In the genomic region with DNA sequence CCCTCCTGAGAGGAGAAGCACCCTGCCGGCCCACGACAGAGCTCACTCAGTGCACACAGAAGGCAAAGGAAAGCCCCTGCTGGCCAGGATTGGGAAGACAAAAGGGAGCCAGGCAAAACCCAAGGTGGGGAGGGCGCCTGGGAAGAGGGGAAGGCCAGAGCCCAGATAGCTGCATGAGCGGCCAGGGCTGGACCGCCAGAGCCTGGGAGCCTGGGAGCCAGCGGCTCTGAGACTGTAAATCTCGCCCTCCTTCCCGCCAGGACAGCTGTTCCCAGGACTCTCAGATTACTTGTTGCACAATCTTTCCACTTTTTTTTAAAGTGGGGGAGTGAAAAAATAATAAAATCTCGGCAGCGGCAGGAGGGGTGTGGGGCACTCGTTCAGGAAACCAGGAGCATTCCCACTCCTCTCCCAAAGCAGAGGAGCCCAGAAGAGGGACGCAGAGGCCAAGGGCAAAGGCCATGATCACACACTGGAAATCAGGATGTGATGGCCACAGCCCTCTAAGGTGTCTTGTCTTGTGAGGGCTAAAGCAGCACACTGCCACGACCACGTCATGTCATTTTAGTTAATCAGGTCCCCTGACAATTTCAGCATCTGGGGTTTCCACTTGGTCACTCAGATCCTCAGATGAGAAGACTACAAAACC, we compare ENCODE assay signal across 8 cellular contexts. TPM values are rescaled to one million over a fixed set of nuclear protein-coding genes. Genes with fewer than 3 reads are reported as not detected.
DNase-seq lines count a peak whose midpoint lies in the region; ATAC-seq and TF ChIP-seq lines count a peak whose summit lies in the region.

No MANE protein-coding gene starts in this region.

- no peak for TF ChIP-seq POLR2A in gastroesophageal sphincter (IDR thresholded peaks at IDR 0.05)

- peak; percentile 96 for DNase-seq in GM03348 (ENCODE audit: low spot score)
- no peak for DNase-seq in GOT3 (lab: John Stamatoyannopoulos, UW)
- DNase-seq in NCI-H146 treated with DMSO at 0.1 percent for 48 hours (lab: John Stamatoyannopoulos, UW; ENCODE audit: unreplicated experiment) = no peak
- DNase-seq in stimulated activated CD8-positive, alpha-beta memory T cell treated with anti-CD3 and anti-CD28 coated beads, Interleukin-4, amount 100 ng/mL, for 48 hours = no peak

- 46 to 80% methylated on average over 1 to 3 of the region's 14 CpGs for WGBS in gastroesophageal sphincter (ENCODE audit: low coverage in 1 of 2), 2 donors

- H3K4me3 ChIP-seq in gastroesophageal sphincter (peak overlapping the region in 1 of 2 donors; percentile 30), rectal smooth muscle tissue (ENCODE audit: low read length) (no peak overlapping the region)

- peak overlapping the region; percentile 4 to 88 (median 85) for H3K27ac ChIP-seq in gastroesophageal sphincter
- H3K27ac ChIP-seq in rectal smooth muscle tissue (ENCODE audit: low read depth, low read length) = peak overlapping the region; percentile 65

- H3K36me3 ChIP-seq in gastroesophageal sphincter (peaks cover 0 to 63% of the 10 kb centered on the region in 2 donors), rectal smooth muscle tissue (ENCODE audit: control insufficient read depth, insufficient read depth, low read length) (peaks cover 42% of the 10 kb centered on the region)

- H3K9ac ChIP-seq in rectal smooth muscle tissue (ENCODE audit: low read length) = peak overlapping the region; percentile 12

- H3K27me3 ChIP-seq in gastroesophageal sphincter (no peaks in the 10 kb centered on the region), rectal smooth muscle tissue (ENCODE audit: control insufficient read depth, insufficient read depth, low read length) (no peaks in the 10 kb centered on the region)

- ATAC-seq in SK-N-SH treated with all-trans-retinoic acid at 6 μM for 48 hours (peak; percentile 75), gastroesophageal sphincter (peak; percentile 78), HG03469 (IDR thresholded peaks at IDR 0.05; ENCODE audit: unreplicated experiment) (no peak)

- no peaks in the 10 kb centered on the region for H3K9me3 ChIP-seq in gastroesophageal sphincter

- no peak for TF ChIP-seq EP300 in gastroesophageal sphincter (IDR thresholded peaks at IDR 0.05)

- H3K4me1 ChIP-seq in gastroesophageal sphincter = peaks cover 23 to 78% (median 68%) of the 10 kb centered on the region in 3 donors
- peaks cover 39% of the 10 kb centered on the region for H3K4me1 ChIP-seq in rectal smooth muscle tissue (ENCODE audit: control insufficient read depth, insufficient read depth, low read length)

- peak in 3 of 4 experiments; percentile 39 to 65 (median 63) for TF ChIP-seq CTCF in gastroesophageal sphincter (IDR thresholded peaks at IDR 0.05)

TF ChIP-seq in SK-N-SH treated with all-trans-retinoic acid at 6 μM for 48 hours, 23 proteins besides CTCF, POLR2A, EP300 and RAD21:
- TF ChIP-seq TOX (CRISPR knock-in tag; IDR thresholded peaks at IDR 0.05; ENCODE audit: borderline replicate concordance) (0 out of 2 replicates have a peak, but pooled peaks have one; percentile 30), ZC3H10 (CRISPR knock-in tag; IDR thresholded peaks at IDR 0.05) (no peak), ESRRG (CRISPR knock-in tag; IDR thresholded peaks at IDR 0.05) (no peak), GLIS3 (CRISPR knock-in tag; IDR thresholded peaks at IDR 0.05) (peak; percentile 38; the same call in 1 of the 2 replicates), ZNF8 (CRISPR knock-in tag; IDR thresholded peaks at IDR 0.05) (no peak), CSDC2 (CRISPR knock-in tag; IDR thresholded peaks at IDR 0.05) (0 out of 2 replicates have a peak, but pooled peaks have one; percentile 12), PATZ1 (CRISPR knock-in tag; IDR thresholded peaks at IDR 0.05; ENCODE audit: borderline replicate concordance) (peak; percentile 92; the same call in 1 of the 2 replicates)
- TF ChIP-seq, protein P1, sequence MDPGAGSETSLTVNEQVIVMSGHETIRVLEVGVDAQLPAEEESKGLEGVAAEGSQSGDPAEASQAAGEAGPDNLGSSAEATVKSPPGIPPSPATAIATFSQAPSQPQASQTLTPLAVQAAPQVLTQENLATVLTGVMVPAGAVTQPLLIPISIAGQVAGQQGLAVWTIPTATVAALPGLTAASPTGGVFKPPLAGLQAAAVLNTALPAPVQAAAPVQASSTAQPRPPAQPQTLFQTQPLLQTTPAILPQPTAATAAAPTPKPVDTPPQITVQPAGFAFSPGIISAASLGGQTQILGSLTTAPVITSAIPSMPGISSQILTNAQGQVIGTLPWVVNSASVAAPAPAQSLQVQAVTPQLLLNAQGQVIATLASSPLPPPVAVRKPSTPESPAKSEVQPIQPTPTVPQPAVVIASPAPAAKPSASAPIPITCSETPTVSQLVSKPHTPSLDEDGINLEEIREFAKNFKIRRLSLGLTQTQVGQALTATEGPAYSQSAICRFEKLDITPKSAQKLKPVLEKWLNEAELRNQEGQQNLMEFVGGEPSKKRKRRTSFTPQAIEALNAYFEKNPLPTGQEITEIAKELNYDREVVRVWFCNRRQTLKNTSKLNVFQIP (CRISPR knock-in tag; IDR thresholded peaks at IDR 0.05; ENCODE audit: borderline replicate concordance, low read depth) = no peak

RNA-seq across cellular contexts. Expression of gene EPHX3, which starts 19.6 kb away (rescaled TPM):
- 1 to 10 TPM in 1 of 4 donors, under 1 TPM in 1, not detected in 2; 0.78 to 1.6 TPM for total RNA-seq in gastroesophageal sphincter

RNA-seq across cellular contexts. Expression of gene NOTCH3, which starts 51.1 kb away (rescaled TPM):
- total RNA-seq in gastroesophageal sphincter = 10 to 100 TPM; 19.1 to 54.8 (median 35.4) TPM
